Comparison of ENCODE assay signal across 9 cellular contexts in the genomic region with DNA sequence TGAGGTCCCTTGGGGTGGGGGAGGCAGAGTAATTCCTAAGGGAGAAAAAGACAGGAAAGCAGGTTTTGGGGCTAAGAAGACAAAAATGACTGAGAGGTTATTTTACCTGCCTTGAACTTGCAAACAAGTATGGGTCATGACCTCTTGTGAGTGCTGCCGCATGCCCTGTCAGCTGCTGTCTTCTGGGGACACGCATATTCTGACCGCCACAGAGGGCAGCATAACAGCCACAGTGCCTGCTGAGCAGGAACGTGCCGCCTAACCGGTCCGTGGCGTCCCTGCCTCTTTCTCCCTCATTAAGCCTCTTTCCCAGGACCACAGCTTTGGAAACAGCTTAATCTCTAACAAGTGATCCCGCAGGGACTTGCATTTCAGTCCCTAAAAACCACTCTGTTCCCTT. TPM values are rescaled to one million over a fixed set of nuclear protein-coding genes. Genes with fewer than 3 reads are reported as not detected.
A peak's percentile ranks its signal among the peaks of the same experiment; 100 is the strongest.
DNase-seq lines count a peak whose midpoint lies in the region; ATAC-seq, FAIRE-seq and TF ChIP-seq lines count a peak whose summit lies in the region.
"Had no signal": no experiment of that assay in that cellular context is flagged by ENCODE, and none has a peak within 500 bp of the region (broad histone marks: within the 10 kb centered on the region; RNA-seq: fewer than 3 reads in every experiment).

No MANE protein-coding gene starts in this region.

- H3K36me3 ChIP-seq in right atrium auricular region = no peaks in the 10 kb centered on the region
- H3K36me3 ChIP-seq in GM12878 (ENCODE audit: control insufficient read depth in 2 of 2, insufficient read depth in 2 of 2, low read length in 1 of 2) = no peaks in the 10 kb centered on the region
- no peaks in the 10 kb centered on the region for H3K36me3 ChIP-seq in right lobe of liver

- FAIRE-seq in GM12878 (lab: Jason Lieb, UNC) = no peak

- intact Hi-C loops in Right ventricle myocardium inferior (cut with DNase I) = loop anchor here (5.0 kb wide), 2 partner anchors 224 to 584 kb away; no protein-coding TSS in a partner anchor
- intact Hi-C loops in GM12878 (cut with micrococcal nuclease; ENCODE audit: unreplicated experiment) = loop anchor here (5.0 kb wide), 2 partner anchors 39 to 99 kb away; no protein-coding TSS in a partner anchor
- intact Hi-C loops in right lobe of liver (cut with DNase I) = loop anchor here (5.0 to 10.0 kb wide), 2 partner anchors 144 to 226 kb away; no protein-coding TSS in a partner anchor

- CTCF ChIA-PET in GM12878 (lab: Yijun Ruan, JAX) = interaction anchor here (0.6 to 7.1 kb wide), 33 partner anchors 8 to 974 kb away, joined by 3 to 84 read pairs (median 6); no protein-coding TSS in a partner anchor

- BruUV-seq in GM12878 (replicated peaks; lab: Mats Ljungman, UMichigan) = no TSS peak

- H3K27me3 ChIP-seq in right atrium auricular region (no peaks in the 10 kb centered on the region), GM12878 (replicated peaks in 1 of 2; ENCODE audit: control insufficient read depth in 2 of 2, insufficient read depth in 2 of 2, low read length in 1 of 2) (no peaks in the 10 kb centered on the region; a peak in 1 of 4 replicates), right lobe of liver (no peaks in the 10 kb centered on the region)

- TF ChIP-seq CTCF in right atrium auricular region (IDR thresholded peaks at IDR 0.05) (no peak), GM12878 (IDR thresholded peaks at IDR 0.05 in 2 of 3, conservative IDR thresholded peaks at IDR 0.05 in 1 of 3; ENCODE audit: control insufficient read depth in 2 of 3, extremely low read depth in 1 of 3, insufficient read depth in 1 of 3, low read depth in 3 of 3, low read length in 3 of 3) (peak in 2 of 3 experiments; percentile 8 to 17; a peak in 2 of 6 replicates), right lobe of liver (IDR thresholded peaks at IDR 0.05) (peak in 3 of 4 donors; percentile 25 to 46 (median 42))

- TF ChIP-seq RAD21 in GM12878 (IDR thresholded peaks at IDR 0.05; ENCODE audit: insufficient read depth, low read depth, low read length) = no peak

- H3K9me3 ChIP-seq in right atrium auricular region (no peaks in the 10 kb centered on the region), GM12878 (replicated peaks; ENCODE audit: control insufficient read depth, insufficient read depth, low read length) (no peaks in the 10 kb centered on the region), right lobe of liver (no peaks in the 10 kb centered on the region)

- H3K4me2 ChIP-seq in GM12878 (ENCODE audit: control insufficient read depth, insufficient read depth) = no peak overlapping the region

- peak overlapping the region; percentile 82 for H2AFZ ChIP-seq in GM12878 (ENCODE audit: control insufficient read depth, low read depth, low read length)

- RAD21 ChIA-PET in GM12878 (lab: Charles Lee; ENCODE audit: unreplicated experiment) = interaction anchor here (0.6 to 5.8 kb wide), 14 partner anchors 8 to 228 kb away, joined by 3 to 40 read pairs (median 4); no protein-coding TSS in a partner anchor

- H3K4me3 ChIP-seq in right atrium auricular region (peak overlapping the region in 1 of 2 donors; percentile 26), GM12878 (no peak overlapping the region), right lobe of liver (no peak overlapping the region)

- ATAC-seq in Right ventricle myocardium inferior (peak; percentile 59), GM12878 (peak; percentile 42), right lobe of liver (peak; percentile 79 to 90 (median 88)), GM19035 (IDR thresholded peaks at IDR 0.05; ENCODE audit: unreplicated experiment) (no peak)
- ATAC-seq in stimulated activated naive CD8-positive, alpha-beta T cell treated with anti-CD3 and anti-CD28 coated beads, Interleukin-15, Interleukin-2, amounts not matched to agents 100 U/mL and 50 U/mL, for 24 hours = no peak

- POLR2A ChIA-PET in GM12878 (lab: Charles Lee) = interaction anchor here (0.7 to 0.9 kb wide), 2 partner anchors 85 to 145 kb away, joined by 3 read pairs; no protein-coding TSS in a partner anchor

- in situ Hi-C loops in GM12878 (cut with MboI) = loop anchor here (5.0 kb wide), 2 partner anchors 144 to 219 kb away; no protein-coding TSS in a partner anchor

- H3K9ac ChIP-seq in GM12878 (ENCODE audit: control insufficient read depth, insufficient read depth, low read length) = no peak overlapping the region

- H3K4me1 ChIP-seq in right atrium auricular region (peaks cover 3 to 32% of the 10 kb centered on the region in 2 donors), GM12878 (ENCODE audit: control insufficient read depth, insufficient read depth, low read length) (peaks cover 40% of the 10 kb centered on the region), right lobe of liver (peaks cover 0 to 13% (median 0%) of the 10 kb centered on the region in 4 donors)

- no peak for TF ChIP-seq EP300 in GM12878 (IDR thresholded peaks at IDR 0.05; ENCODE audit: borderline replicate concordance in 1 of 2, control insufficient read depth in 1 of 2, low read depth in 2 of 2, low read length in 2 of 2)

- no peak for DNase-seq in Right ventricle myocardium inferior (ENCODE audit: missing footprints)
- DNase-seq in right atrium auricular region (ENCODE audit: low spot score) = no peak
- no peak for DNase-seq in GM12878 (ENCODE audit: low read depth, low spot score)
- peak; percentile 60 to 77 (median 70) for DNase-seq in right lobe of liver
- no peak for DNase-seq in SKM-1 (lab: John Stamatoyannopoulos, UW; ENCODE audit: unreplicated experiment)
- no peak for DNase-seq in NCI-H2029 (lab: John Stamatoyannopoulos, UW)
- DNase-seq in stimulated activated naive CD8-positive, alpha-beta T cell treated with anti-CD3 and anti-CD28 coated beads, Interleukin-15, Interleukin-2, amounts not matched to agents 100 U/mL and 50 U/mL, for 24 hours = no peak

- no peaks in the 10 kb centered on the region for H4K20me1 ChIP-seq in GM12878 (ENCODE audit: control insufficient read depth, insufficient read depth)

- SMC1A ChIA-PET in GM12878 (lab: Charles Lee; ENCODE audit: uncharacterized antibody, unreplicated experiment) = interaction anchor here (0.9 to 3.8 kb wide), 13 partner anchors 39 to 226 kb away, joined by 3 to 26 read pairs (median 8); no protein-coding TSS in a partner anchor

- TF ChIP-seq POLR2A in GM12878 (IDR thresholded peaks at IDR 0.05; ENCODE audit: low read depth, low read length) (no peak), right lobe of liver (IDR thresholded peaks at IDR 0.05) (no peak)

- no peaks in the 10 kb centered on the region for H3K79me2 ChIP-seq in GM12878 (ENCODE audit: control insufficient read depth, insufficient read depth, low read length)

- no peak overlapping the region for H3K27ac ChIP-seq in right atrium auricular region
- no peak overlapping the region for H3K27ac ChIP-seq in GM12878 (ENCODE audit: control insufficient read depth, insufficient read depth)
- H3K27ac ChIP-seq in right lobe of liver = no peak overlapping the region

- 43% methylated on average over 9 of the region's 9 CpGs for WGBS in GM12878 (ENCODE audit: insufficient coverage, insufficient replicate concordance, low lambda C conversion rate, missing lambda C conversion rate)
- WGBS in right lobe of liver (ENCODE audit: insufficient coverage, low coverage, low lambda C conversion rate, missing lambda C conversion rate) = 2% methylated on average over 4 of the region's 9 CpGs

TF ChIP-seq in GM12878, 131 proteins besides CTCF, POLR2A, EP300 and RAD21:
- no peak for TF ChIP-seq CREB1 (IDR thresholded peaks at IDR 0.05; ENCODE audit: low read depth)
- peak; percentile 70 for TF ChIP-seq NR2F1 (conservative IDR thresholded peaks at IDR 0.05)
- peak in 1 of 2 experiments; percentile 42; a peak in 1 of 4 replicates for TF ChIP-seq BHLHE40 (IDR thresholded peaks at IDR 0.05; ENCODE audit: borderline replicate concordance in 1 of 2, low read depth in 2 of 2, low read length in 1 of 2)
TF ChIP-seq in GM12878: peak in this region for 2.

RNA-seq across cellular contexts. Expression of gene KCNA1, which starts 51.3 kb away (rescaled TPM):
- total RNA-seq in Right ventricle myocardium inferior (not detected), right atrium auricular region (not detected), GM12878 (2014; rRNA removed) (0.68 and 1.1 TPM in 2 replicates), GM12878 (2014; rRNA removed; fragmentation: Illumina TruSeq; extraction: Trizol) (0.58 and 0.69 TPM in 2 replicates), GM12878 (2021) (0.36 and 0.72 TPM in 2 replicates), right lobe of liver (not detected)
- total RNA-seq in GM12878 (2013; cell fraction: nucleolus; rRNA removed) = 0.25 and 0.32 TPM in 2 replicates
- 1.6 TPM for polyA plus RNA-seq in GM12878 (2011; ENCODE audit: low read depth)
- polyA plus RNA-seq in GM12878 (2011; rRNA removed) (0.08 and 0.09 TPM in 2 replicates), GM12878 (2014; fragmentation: Illumina TruSeq; extraction: Trizol) (0.40 and 0.68 TPM in 2 replicates), GM12878 (2014; fragmentation: Nextera tagmentation; extraction: Ambion mirVana) (under 1 TPM; 0.29 to 0.31 TPM), GM12878 (2014; rRNA removed) (0.34 and 0.77 TPM in 2 replicates), GM12878 (2016; fragmentation: Nextera tagmentation; extraction: Ambion mirVana) (under 1 TPM; 0.05 to 0.15 TPM)
- polyA plus RNA-seq in GM12878 (2011; cell fraction: cytosol; rRNA removed) = 0.10 and 0.13 TPM in 2 replicates
- 0.06 and 0.19 TPM in 2 replicates for polyA plus RNA-seq in GM12878 (2011; cell fraction: nucleus; rRNA removed)
- polyA plus RNA-seq in GM12878 (2012) = 2.2 and 2.8 TPM in 2 replicates
- 0.31 and 0.59 TPM in 2 replicates for polyA minus RNA-seq in GM12878 (2011; rRNA and poly(A)+ RNA removed)
- polyA minus RNA-seq in GM12878 (2011; cell fraction: cytosol; rRNA and poly(A)+ RNA removed) = not detected in 2 replicates
- under 0.01 TPM in 1 of 2 replicates, not detected in the other for polyA minus RNA-seq in GM12878 (2011; cell fraction: nucleus; rRNA and poly(A)+ RNA removed)
- total RNA-seq: renal cortical epithelial cell had no signal

Comparison
In these comparisons a context has a peak if more than half of its experiments do, and no peak if none do; other contexts are left out.
1. ATAC-seq: peak in Right ventricle myocardium inferior (single experiment), GM12878 (single experiment) and right lobe of liver (4 of 4); none in GM19035 (single experiment) and stimulated activated naive CD8-positive, alpha-beta T cell treated with anti-CD3 and anti-CD28 coated beads, Interleukin-15, Interleukin-2, amounts not matched to agents 100 U/mL and 50 U/mL, for 24 hours (single experiment).
2. DNase-seq: peak in right lobe of liver (3 of 3); none in Right ventricle myocardium inferior (single experiment), right atrium auricular region (single experiment), GM12878 (single experiment), SKM-1 (single experiment), NCI-H2029 (single experiment) and stimulated activated naive CD8-positive, alpha-beta T cell treated with anti-CD3 and anti-CD28 coated beads, Interleukin-15, Interleukin-2, amounts not matched to agents 100 U/mL and 50 U/mL, for 24 hours (single experiment).
3. CTCF ChIP-seq: peak in GM12878 (2 of 3) and right lobe of liver (3 of 4); none in right atrium auricular region (0 of 2).